8 cellular contexts compared by ENCODE assay signal in genomic region chr12:45727301-45727993, GRCh38.
DNase-seq lines count a peak whose midpoint lies in the region; ATAC-seq and TF ChIP-seq lines count a peak whose summit lies in the region.

No MANE protein-coding gene starts in this region.

- peak overlapping the region; percentile 91 for H2AFZ ChIP-seq in OCI-LY3 (ENCODE audit: low read depth, low read length)

- H3K4me3 ChIP-seq in OCI-LY3 (ENCODE audit: low read length), result peak overlapping the region; percentile 94

- H3K27ac ChIP-seq in OCI-LY3 (ENCODE audit: low read length), result peak overlapping the region; percentile 96

- peaks cover 3% of the 10 kb centered on the region; the same call in 1 of the 2 replicates for H4K20me1 ChIP-seq in OCI-LY3 (ENCODE audit: insufficient read depth, low read length)

- no peaks in the 10 kb centered on the region for H3K36me3 ChIP-seq in OCI-LY3 (replicated peaks; ENCODE audit: low read depth, low read length)

- H3K9me3 ChIP-seq in OCI-LY3 (ENCODE audit: insufficient read depth, low read length), result no peaks in the 10 kb centered on the region

- DNase-seq in DMS 273 treated with DMSO at 0.1 percent for 48 hours (lab: John Stamatoyannopoulos, UW) (peak; percentile 91), HuH-7.5 (ENCODE audit: low spot score) (peak; percentile 89), activated T-cell treated with anti-CD3 and anti-CD28 coated beads for 24 hours (ENCODE audit: low read depth) (peak; percentile 79), epidermal melanocyte (ENCODE audit: insufficient read length, low spot score) (peak; percentile 81), middle frontal gyrus (ENCODE audit: extremely low spot score, low spot score) (peak; percentile 92)
- peak; percentile 71 to 72 for DNase-seq in stimulated activated CD8-positive, alpha-beta memory T cell treated with anti-CD3 and anti-CD28 coated beads, Interleukin-2, amount 100 ng/mL, for 1 hour (ENCODE audit: low read depth in 2 of 2)

- peaks cover 68% of the 10 kb centered on the region for H3K79me2 ChIP-seq in OCI-LY3 (ENCODE audit: low read length)

- H3K27me3 ChIP-seq in OCI-LY3 (ENCODE audit: low read depth, low read length), result no peaks in the 10 kb centered on the region

- H3K9ac ChIP-seq in OCI-LY3 (ENCODE audit: low read length), result peak overlapping the region; percentile 98

- TF ChIP-seq CTCF in OCI-LY3 (IDR thresholded peaks at IDR 0.05; ENCODE audit: low read depth, low read length), result no peak

- peak; percentile 54 for ATAC-seq in GM21528 (IDR thresholded peaks at IDR 0.05; ENCODE audit: low FRiP score, unreplicated experiment)

- H3K4me2 ChIP-seq in OCI-LY3 (ENCODE audit: low read length), result peak overlapping the region; percentile 68

- peaks cover 15% of the 10 kb centered on the region for H3K4me1 ChIP-seq in OCI-LY3 (ENCODE audit: low read length)

Comparison
In these comparisons a context has a peak if more than half of its experiments do, and no peak if none do; other contexts are left out.
1. Peak in every context shown above with its lines: DNase-seq, ATAC-seq, H3K4me3 ChIP-seq and H3K27ac ChIP-seq.